In the genomic region with DNA sequence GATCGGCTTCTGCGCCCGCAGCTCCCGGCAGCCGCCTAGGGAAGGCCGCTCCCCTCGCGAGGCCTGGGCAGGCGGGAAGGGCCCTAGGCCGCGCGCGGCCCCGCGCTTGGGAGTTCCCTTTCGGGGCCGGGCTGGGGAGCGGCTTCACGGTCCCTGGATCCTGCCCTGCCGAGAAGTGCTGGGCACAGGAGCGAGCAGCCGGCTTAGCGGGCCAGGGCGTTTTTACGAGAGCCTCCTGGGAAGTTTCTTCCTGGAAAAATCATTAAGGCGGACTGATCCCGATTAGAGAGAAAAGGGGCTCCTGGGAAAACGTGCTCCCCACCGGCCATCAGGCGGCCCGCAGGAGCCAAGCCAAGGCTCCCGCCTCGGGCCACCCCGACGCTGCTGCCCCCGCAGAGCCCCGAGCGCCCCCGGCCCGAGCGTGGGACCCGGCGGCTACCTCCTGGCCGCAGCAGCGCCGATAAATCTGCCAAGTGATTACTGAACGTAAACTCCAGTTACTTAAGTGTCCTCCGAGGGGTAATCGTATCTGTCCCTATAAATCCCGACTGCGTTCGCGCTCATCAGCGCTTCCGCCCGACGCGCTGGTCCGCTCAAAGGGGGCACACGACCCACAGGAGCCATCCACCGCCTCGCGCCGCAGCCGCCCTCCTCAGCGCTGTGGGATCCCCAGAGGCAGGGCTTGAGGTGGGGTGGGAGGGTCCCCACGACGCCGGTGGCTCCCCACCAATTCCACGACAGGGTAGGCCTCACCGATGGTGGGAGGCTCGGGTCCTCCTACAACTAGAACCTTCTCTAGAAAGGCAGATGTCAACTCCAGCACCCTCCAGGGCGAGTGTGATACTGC, we compare ENCODE assay signal across 8 cellular contexts. TPM values are rescaled to one million over a fixed set of nuclear protein-coding genes. Genes with fewer than 3 reads are reported as not detected.
DNase-seq lines count a peak whose midpoint lies in the region; ATAC-seq and TF ChIP-seq lines count a peak whose summit lies in the region.

No MANE protein-coding gene starts in this region.

- no peak overlapping the region for H2AK5ac ChIP-seq in IMR-90 (ENCODE audit: low read depth, low read length)

- H3K14ac ChIP-seq in IMR-90 (replicated peaks; ENCODE audit: low read depth, low read length) = no peak overlapping the region

- TF ChIP-seq CTCF in IMR-90 (conservative IDR thresholded peaks at IDR 0.05; ENCODE audit: low read depth, low read length) (no peak), chondrocyte (IDR thresholded peaks at IDR 0.05) (no peak)

- TF ChIP-seq RAD21 in IMR-90 (IDR thresholded peaks at IDR 0.05; ENCODE audit: low read length) = no peak

- peak; percentile 57; the same call in 1 of the 2 replicates for ATAC-seq in IMR-90 (ENCODE audit: low read depth)
- ATAC-seq in naive thymus-derived CD8-positive, alpha-beta T cell = peak in 1 of 2 donors; percentile 8
- no peak for ATAC-seq in HG03571 (IDR thresholded peaks at IDR 0.05; ENCODE audit: unreplicated experiment)
- ATAC-seq in HG03442 (IDR thresholded peaks at IDR 0.05; ENCODE audit: unreplicated experiment) = no peak

- H3K4me3 ChIP-seq in BLaER1 (peak overlapping the region; percentile 23; the same call in 1 of the 2 replicates), IMR-90 (ENCODE audit: insufficient read depth, low read depth, low read length) (no peak overlapping the region)

- dilution Hi-C loops in IMR-90 (cut with HindIII; ENCODE audit: low sequenced_read_pairs, unreplicated experiment) = no loop called here

- H3K9me1 ChIP-seq in IMR-90 (ENCODE audit: insufficient read depth, low read length) = no peaks in the 10 kb centered on the region

- peaks cover 1% of the 10 kb centered on the region for H3K27me3 Mint-ChIP-seq in chondrocyte (ENCODE audit: low read depth)
- H3K27me3 Mint-ChIP-seq in naive thymus-derived CD8-positive, alpha-beta T cell = peaks cover 54 to 81% (median 64%) of the 10 kb centered on the region in 5 donors

- in situ Hi-C loops in IMR-90 (cut with MboI; ENCODE audit: low sequenced_read_pairs) = no loop called here

- H2AFZ ChIP-seq in IMR-90 (replicated peaks; ENCODE audit: low read length, poor library complexity) = peak overlapping the region; percentile 42

- POLR2A ChIA-PET in IMR-90 (lab: Charles Lee; ENCODE audit: unreplicated experiment) = no interaction called here
- POLR2A ChIA-PET in naive thymus-derived CD8-positive, alpha-beta T cell (lab: Charles Lee) = interaction anchor here (1.0 kb wide), 1 partner anchor 15 kb away, joined by 3 read pairs; no protein-coding TSS in a partner anchor

- H2AK9ac ChIP-seq in IMR-90 (replicated peaks; ENCODE audit: low read depth, low read length, poor library complexity) = no peak overlapping the region

- no peaks in the 10 kb centered on the region for H3K36me3 ChIP-seq in BLaER1
- H3K36me3 ChIP-seq in IMR-90 (ENCODE audit: control insufficient read depth, insufficient read depth, low read length) = no peaks in the 10 kb centered on the region

- no peak overlapping the region for H4K91ac ChIP-seq in IMR-90 (ENCODE audit: insufficient read depth, low read depth, low read length)

- H2BK20ac ChIP-seq in IMR-90 (ENCODE audit: low read depth, low read length) = no peak overlapping the region

- H4K8ac ChIP-seq in IMR-90 (ENCODE audit: low read depth in 2 of 2, low read length in 2 of 2) = no peak overlapping the region

- no peaks in the 10 kb centered on the region for H3K9me3 Mint-ChIP-seq in chondrocyte (ENCODE audit: low read depth)
- H3K9me3 Mint-ChIP-seq in naive thymus-derived CD8-positive, alpha-beta T cell = peaks cover 0 to 33% (median 14%) of the 10 kb centered on the region in 9 donors

- H3K9me3 ChIP-seq in BLaER1 (peaks cover 50% of the 10 kb centered on the region), IMR-90 (ENCODE audit: control insufficient read depth, insufficient read depth, low read length) (peaks cover 18% of the 10 kb centered on the region)

- no peak overlapping the region for H2BK5ac ChIP-seq in IMR-90 (ENCODE audit: low read depth, low read length, poor library complexity, severe bottlenecking)

- no peak overlapping the region for H3K23ac ChIP-seq in IMR-90 (ENCODE audit: low read depth, low read length)

- no peak overlapping the region for H3K18ac ChIP-seq in IMR-90 (ENCODE audit: low read depth, low read length)

- H3K27ac ChIP-seq in BLaER1 (no peak overlapping the region), IMR-90 (ENCODE audit: insufficient read depth, low read length) (no peak overlapping the region)

- no TSS peak for BruUV-seq in IMR-90 (replicated peaks; lab: Mats Ljungman, UMichigan)

- no peak for TF ChIP-seq POLR2A in IMR-90 (IDR thresholded peaks at IDR 0.05; ENCODE audit: low read depth, low read length)

- H3K4me3 Mint-ChIP-seq in chondrocyte (ENCODE audit: unreplicated experiment) = peak overlapping the region; percentile 91
- H3K4me3 Mint-ChIP-seq in naive thymus-derived CD8-positive, alpha-beta T cell = peak overlapping the region; percentile 69 to 91 (median 86)

- H3K4me1 ChIP-seq in BLaER1 (no peaks in the 10 kb centered on the region), IMR-90 (ENCODE audit: control insufficient read depth, insufficient read depth, low read length) (peaks cover 2% of the 10 kb centered on the region; the same call in 1 of the 2 replicates)

- no peak for DNase-seq in IMR-90
- DNase-seq in chondrocyte (ENCODE audit: low spot score) = no peak
- peak in 1 of 10 donors; percentile 19 for DNase-seq in naive thymus-derived CD8-positive, alpha-beta T cell
- DNase-seq in NCI-H1436 (lab: John Stamatoyannopoulos, UW) = no peak
- DNase-seq in NCI-H2227 treated with DMSO at 0.1 percent for 48 hours (lab: John Stamatoyannopoulos, UW) = no peak

- no peaks in the 10 kb centered on the region for H3K79me1 ChIP-seq in IMR-90 (ENCODE audit: low read depth in 1 of 2, low read length in 2 of 2)

- peaks cover 8% of the 10 kb centered on the region for H3K36me3 Mint-ChIP-seq in chondrocyte (ENCODE audit: low read depth)
- H3K36me3 Mint-ChIP-seq in naive thymus-derived CD8-positive, alpha-beta T cell = peaks cover 13 to 27% (median 24%) of the 10 kb centered on the region in 3 donors

- peak overlapping the region; percentile 96 for H3K27ac Mint-ChIP-seq in chondrocyte (ENCODE audit: unreplicated experiment)
- H3K27ac Mint-ChIP-seq in naive thymus-derived CD8-positive, alpha-beta T cell = peak overlapping the region in 3 of 10 donors; percentile 16 to 95 (median 80)

- H4K5ac ChIP-seq in IMR-90 (ENCODE audit: low read depth, low read length) = no peak overlapping the region

- peaks cover 60% of the 10 kb centered on the region for H4K20me1 ChIP-seq in BLaER1
- H4K20me1 ChIP-seq in IMR-90 (ENCODE audit: insufficient read depth, low read length) = no peaks in the 10 kb centered on the region; the same call in 1 of the 2 replicates

- H3K4me1 Mint-ChIP-seq in chondrocyte (ENCODE audit: low read depth) = peaks cover 34% of the 10 kb centered on the region
- peaks cover 10 to 25% (median 19%) of the 10 kb centered on the region in 4 donors for H3K4me1 Mint-ChIP-seq in naive thymus-derived CD8-positive, alpha-beta T cell

- H3K4ac ChIP-seq in IMR-90 (ENCODE audit: low read depth, low read length) = no peak overlapping the region

- no peak overlapping the region for H3K9ac ChIP-seq in BLaER1
- no peak overlapping the region for H3K9ac ChIP-seq in IMR-90 (ENCODE audit: low read depth, low read length)

- CTCF ChIA-PET in IMR-90 (lab: Yijun Ruan, JAX) = no interaction called here

- no peak overlapping the region for H2BK120ac ChIP-seq in IMR-90 (ENCODE audit: low read depth, low read length)

- H2BK15ac ChIP-seq in IMR-90 (ENCODE audit: low read depth, low read length) = no peak overlapping the region

- H3K4me2 ChIP-seq in BLaER1 (no peak overlapping the region), IMR-90 (ENCODE audit: low read depth, low read length) (no peak overlapping the region)

- intact Hi-C loops in IMR-90 (cut with micrococcal nuclease) = no loop called here

- 5% methylated on average over 10 of the region's 73 CpGs; no CpG with 5 or more reads in 1 of the 2 experiments for WGBS in IMR-90 (ENCODE audit: extremely low coverage in 2 of 2, insufficient read length in 1 of 2), 2 experiments

- H3K27me3 ChIP-seq in BLaER1 (peaks cover 100% of the 10 kb centered on the region), IMR-90 (ENCODE audit: control insufficient read depth, insufficient read depth, low read length) (peaks cover 90% of the 10 kb centered on the region)

- H3K56ac ChIP-seq in IMR-90 (ENCODE audit: extremely low read depth, insufficient read depth, low read length) = no peak overlapping the region

TF ChIP-seq in IMR-90, 13 proteins besides CTCF, POLR2A, EP300 and RAD21 (continues in another document):
- TF ChIP-seq MAFK (IDR thresholded peaks at IDR 0.05; ENCODE audit: low read depth, low read length) (no peak), RCOR1 (IDR thresholded peaks at IDR 0.05; ENCODE audit: insufficient replicate concordance, low read length) (no peak), CHD1 (IDR thresholded peaks at IDR 0.05; ENCODE audit: low read depth, low read length) (no peak), MAZ (IDR thresholded peaks at IDR 0.05; ENCODE audit: borderline replicate concordance, low read depth, low read length) (no peak), NFE2L2 (IDR thresholded peaks at IDR 0.05; ENCODE audit: low read depth, low read length) (no peak), RFX5 (IDR thresholded peaks at IDR 0.05; ENCODE audit: low read depth, low read length) (no peak), CEBPB (IDR thresholded peaks at IDR 0.05; ENCODE audit: low read depth, low read length) (no peak)
- TF ChIP-seq, protein P1, sequence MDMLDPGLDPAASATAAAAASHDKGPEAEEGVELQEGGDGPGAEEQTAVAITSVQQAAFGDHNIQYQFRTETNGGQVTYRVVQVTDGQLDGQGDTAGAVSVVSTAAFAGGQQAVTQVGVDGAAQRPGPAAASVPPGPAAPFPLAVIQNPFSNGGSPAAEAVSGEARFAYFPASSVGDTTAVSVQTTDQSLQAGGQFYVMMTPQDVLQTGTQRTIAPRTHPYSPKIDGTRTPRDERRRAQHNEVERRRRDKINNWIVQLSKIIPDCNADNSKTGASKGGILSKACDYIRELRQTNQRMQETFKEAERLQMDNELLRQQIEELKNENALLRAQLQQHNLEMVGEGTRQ (IDR thresholded peaks at IDR 0.05; ENCODE audit: low read depth, low read length) = no peak

RNA-seq across cellular contexts. Expression of gene ZIC5, which starts 2.8 kb away (rescaled TPM):
- total RNA-seq in IMR-90 (2012; rRNA removed) (not detected in 2 replicates), chondrocyte (2.7 to 5.8 TPM (median 3.1 TPM) in 3 replicates)
- not detected in 2 replicates for polyA plus RNA-seq in IMR-90 (2012; rRNA removed)
- not detected in 2 replicates for polyA plus RNA-seq in IMR-90 (2012; cell fraction: cytosol; rRNA removed)
- polyA plus RNA-seq in IMR-90 (2012; cell fraction: nucleus; rRNA removed; ENCODE audit: low replicate concordance) = not detected in 2 replicates
- not detected for total RNA-seq in naive thymus-derived CD8-positive, alpha-beta T cell
- polyA plus RNA-seq in naive thymus-derived CD8-positive, alpha-beta T cell = not detected

RNA-seq across cellular contexts. Expression of gene ZIC2, which starts 12.8 kb away (rescaled TPM):
- total RNA-seq in IMR-90 (2012; rRNA removed) = not detected in 2 replicates
- polyA plus RNA-seq in IMR-90 (2012; rRNA removed) = not detected in 2 replicates
- polyA plus RNA-seq in IMR-90 (2012; cell fraction: cytosol; rRNA removed) = not detected in 2 replicates
- polyA plus RNA-seq in IMR-90 (2012; cell fraction: nucleus; rRNA removed; ENCODE audit: low replicate concordance) = not detected in 2 replicates
- 26.4 to 55.8 TPM (median 30.6 TPM) in 3 replicates for total RNA-seq in chondrocyte
- total RNA-seq in naive thymus-derived CD8-positive, alpha-beta T cell = not detected
- polyA plus RNA-seq in naive thymus-derived CD8-positive, alpha-beta T cell = not detected

Comparison
In these comparisons a context has a peak if more than half of its experiments do, and no peak if none do; other contexts are left out.
1. RNA of gene ZIC2, which starts 12.8 kb away (total RNA-seq): 26.4 to 55.8 TPM in chondrocyte; not detected in IMR-90 and not detected in naive thymus-derived CD8-positive, alpha-beta T cell; every median in the first group is over 10 times any median in the second.